Comparison of ENCODE assay signal across 16 cellular contexts in the genomic region with DNA sequence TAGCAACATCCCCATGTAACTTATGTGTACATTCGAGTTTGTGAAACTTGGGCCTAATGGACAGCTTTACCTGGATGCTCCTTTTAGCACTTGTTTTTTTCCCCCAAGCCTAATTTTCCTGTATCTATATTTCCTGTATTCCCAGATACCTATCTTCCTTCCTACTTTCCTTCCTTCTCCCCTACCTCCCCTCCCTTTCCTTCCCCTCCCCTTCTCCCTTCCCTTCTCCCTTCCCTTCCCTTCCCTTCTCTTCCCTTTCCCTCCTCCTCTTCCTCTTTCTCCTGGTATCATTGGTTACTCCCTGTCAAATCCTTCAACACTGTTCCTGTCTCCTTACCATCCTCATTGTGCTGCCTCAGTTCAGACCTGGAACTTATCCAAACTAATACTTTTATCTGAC. TPM values are rescaled to one million over a fixed set of nuclear protein-coding genes. Genes with fewer than 3 reads are reported as not detected.
DNase-seq lines count a peak whose midpoint lies in the region; ATAC-seq, FAIRE-seq and TF ChIP-seq lines count a peak whose summit lies in the region.
"Had no signal": no experiment of that assay in that cellular context is flagged by ENCODE, and none has a peak within 500 bp of the region (broad histone marks: within the 10 kb centered on the region; RNA-seq: fewer than 3 reads in every experiment).

No MANE protein-coding gene starts in this region.

- no peak for TF ChIP-seq POLR2A in endothelial cell of umbilical vein (IDR thresholded peaks at IDR 0.05; ENCODE audit: low read depth, low read length)

- no peak overlapping the region for H3K4me2 ChIP-seq in endothelial cell of umbilical vein (ENCODE audit: insufficient read depth, low read length)
- H3K4me2 ChIP-seq: BLaER1 had no signal

- FAIRE-seq in endothelial cell of umbilical vein (lab: Jason Lieb, UNC), result no peak

- H3K4me3 Mint-ChIP-seq in activated naive CD4-positive, alpha-beta T cell treated with anti-CD3 and anti-CD28 coated beads, Interleukin-2, amount 50 U/mL, for 24 hours, result no peak overlapping the region
- H3K4me3 Mint-ChIP-seq: CD14-positive monocyte; CD4-positive, alpha-beta memory T cell had no signal

- H3K36me3 Mint-ChIP-seq in activated naive CD4-positive, alpha-beta T cell treated with anti-CD3 and anti-CD28 coated beads, Interleukin-2, amount 50 U/mL, for 24 hours, result no peaks in the 10 kb centered on the region
- no peaks in the 10 kb centered on the region for H3K36me3 Mint-ChIP-seq in activated naive CD4-positive, alpha-beta T cell treated with anti-CD3 and anti-CD28 coated beads, Interleukin-2, amount 50 U/mL, for 72 hours
- H3K36me3 Mint-ChIP-seq: CD14-positive monocyte; CD4-positive, alpha-beta memory T cell had no signal

- H4K20me1 ChIP-seq in endothelial cell of umbilical vein (replicated peaks; ENCODE audit: control insufficient read depth, extremely low read depth, insufficient read depth, low read length), result no peaks in the 10 kb centered on the region
- H4K20me1 ChIP-seq: BLaER1 had no signal

- H3K9ac ChIP-seq in endothelial cell of umbilical vein (replicated peaks; ENCODE audit: extremely low read depth, insufficient read depth, low read length), result no peak overlapping the region
- H3K9ac ChIP-seq: BLaER1 had no signal

- no peak for ATAC-seq in activated naive CD4-positive, alpha-beta T cell treated with anti-CD3 and anti-CD28 coated beads, Interleukin-2, amount 50 U/mL, for 72 hours
- ATAC-seq in HG02840 (IDR thresholded peaks at IDR 0.05; ENCODE audit: low FRiP score, unreplicated experiment), result no peak

- H3K27ac Mint-ChIP-seq in activated naive CD4-positive, alpha-beta T cell treated with anti-CD3 and anti-CD28 coated beads, Interleukin-2, amount 50 U/mL, for 24 hours, result peak overlapping the region; percentile 11
- H3K27ac Mint-ChIP-seq in activated naive CD4-positive, alpha-beta T cell treated with anti-CD3 and anti-CD28 coated beads, Interleukin-2, amount 50 U/mL, for 72 hours, result no peak overlapping the region
- H3K27ac Mint-ChIP-seq: CD14-positive monocyte; CD4-positive, alpha-beta memory T cell had no signal

- H3K4me3 ChIP-seq in endothelial cell of umbilical vein (replicated peaks in 1 of 3; ENCODE audit: insufficient read depth in 1 of 3, low read depth in 1 of 3, low read length in 3 of 3), result no peak overlapping the region
- H3K4me3 ChIP-seq: BLaER1 had no signal

- CTCF ChIA-PET in endothelial cell of umbilical vein (lab: Charles Lee), result interaction anchor here (1.0 to 1.5 kb wide), 2 partner anchors 9 to 14 kb away, joined by 3 read pairs; no protein-coding TSS in a partner anchor

- dilution Hi-C loops in endothelial cell of umbilical vein (cut with MboI; ENCODE audit: extremely low pct_ligation_motif_present, low sequenced_read_pairs), result no loop called here

- peak overlapping the region; percentile 63 for H2AFZ ChIP-seq in endothelial cell of umbilical vein (ENCODE audit: low read depth, low read length)

- H3K79me2 ChIP-seq in endothelial cell of umbilical vein (ENCODE audit: control insufficient read depth, insufficient read depth, low read length), result no peaks in the 10 kb centered on the region

- H3K27ac ChIP-seq in endothelial cell of umbilical vein (ENCODE audit: insufficient read depth, low read depth, low read length), result no peak overlapping the region
- H3K27ac ChIP-seq: BLaER1 had no signal

- no peaks in the 10 kb centered on the region for H3K9me3 ChIP-seq in endothelial cell of umbilical vein (replicated peaks; ENCODE audit: control insufficient read depth, insufficient read depth, low read length)
- H3K9me3 ChIP-seq: BLaER1 had no signal

- H3K9me3 Mint-ChIP-seq in activated naive CD4-positive, alpha-beta T cell treated with anti-CD3 and anti-CD28 coated beads, Interleukin-2, amount 50 U/mL, for 24 hours, result no peaks in the 10 kb centered on the region
- no peaks in the 10 kb centered on the region for H3K9me3 Mint-ChIP-seq in activated naive CD4-positive, alpha-beta T cell treated with anti-CD3 and anti-CD28 coated beads, Interleukin-2, amount 50 U/mL, for 72 hours
- H3K9me3 Mint-ChIP-seq: CD14-positive monocyte; CD4-positive, alpha-beta memory T cell had no signal

- no peak for DNase-seq in activated naive CD4-positive, alpha-beta T cell treated with anti-CD3 and anti-CD28 coated beads, Interleukin-2, amount 50 U/mL, for 72 hours (ENCODE audit: low spot score in 2 of 2)
- DNase-seq in NCI-H69 (lab: John Stamatoyannopoulos, UW) (peak; percentile 35), endothelial cell of umbilical vein (ENCODE audit: low read depth, low spot score) (peak; percentile 16), GDM1 (lab: John Stamatoyannopoulos, UW) (no peak), SIG-M5 (lab: John Stamatoyannopoulos, UW) (no peak)
- DNase-seq: 8988T; CD4-positive, alpha-beta memory T cell; DMS153; DMS79; GF-D8; GOT3; H7 had no signal

- no peaks in the 10 kb centered on the region for H3K27me3 ChIP-seq in endothelial cell of umbilical vein (ENCODE audit: control insufficient read depth in 2 of 2, insufficient read depth in 2 of 2, low read length in 2 of 2)

- no peak for TF ChIP-seq CTCF in endothelial cell of umbilical vein (IDR thresholded peaks at IDR 0.05; ENCODE audit: extremely low read depth in 1 of 2, insufficient read depth in 1 of 2, low read depth in 1 of 2, low read length in 2 of 2)

- H3K36me3 ChIP-seq in endothelial cell of umbilical vein (ENCODE audit: control insufficient read depth in 2 of 2, extremely low read depth in 1 of 2, insufficient read depth in 2 of 2, low read length in 2 of 2), result no peaks in the 10 kb centered on the region
- H3K36me3 ChIP-seq: BLaER1 had no signal

- intact Hi-C loops in endothelial cell of umbilical vein (cut with micrococcal nuclease), result no loop called here

- BruUV-seq in endothelial cell of umbilical vein (replicated peaks; lab: Mats Ljungman, UMichigan), result no TSS peak

- peaks cover 47% of the 10 kb centered on the region for H3K4me1 ChIP-seq in endothelial cell of umbilical vein (ENCODE audit: control insufficient read depth, extremely low read depth, insufficient read depth, low read length)
- H3K4me1 ChIP-seq: BLaER1 had no signal

- peaks cover 3% of the 10 kb centered on the region for H3K27me3 Mint-ChIP-seq in activated naive CD4-positive, alpha-beta T cell treated with anti-CD3 and anti-CD28 coated beads, Interleukin-2, amount 50 U/mL, for 24 hours

- no peaks in the 10 kb centered on the region for H3K9me1 ChIP-seq in endothelial cell of umbilical vein (replicated peaks; ENCODE audit: control insufficient read depth, extremely low read depth, insufficient read depth, low read length)

- no peaks in the 10 kb centered on the region for H3K4me1 Mint-ChIP-seq in activated naive CD4-positive, alpha-beta T cell treated with anti-CD3 and anti-CD28 coated beads, Interleukin-2, amount 50 U/mL, for 24 hours
- H3K4me1 Mint-ChIP-seq: CD14-positive monocyte; CD4-positive, alpha-beta memory T cell had no signal

- POLR2A ChIA-PET in endothelial cell of umbilical vein (lab: Charles Lee), result no interaction called here

TF ChIP-seq in endothelial cell of umbilical vein, 7 proteins besides CTCF, POLR2A, EP300 and RAD21:
- TF ChIP-seq GATA2 (IDR thresholded peaks at IDR 0.05; ENCODE audit: insufficient read depth, insufficient read length, low read depth, low read length), result peak; percentile 10
- TF ChIP-seq, protein P1, sequence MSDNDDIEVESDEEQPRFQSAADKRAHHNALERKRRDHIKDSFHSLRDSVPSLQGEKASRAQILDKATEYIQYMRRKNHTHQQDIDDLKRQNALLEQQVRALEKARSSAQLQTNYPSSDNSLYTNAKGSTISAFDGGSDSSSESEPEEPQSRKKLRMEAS (IDR thresholded peaks at IDR 0.05; ENCODE audit: insufficient read depth, insufficient read length), result no peak

RNA-seq across cellular contexts. Expression of gene KIAA1549L, which starts 7.0 kb away (rescaled TPM):
- not detected for total RNA-seq in activated naive CD4-positive, alpha-beta T cell treated with anti-CD3 and anti-CD28 coated beads, Interleukin-2, amount 50 U/mL, for 72 hours
- total RNA-seq in endothelial cell of umbilical vein, result 28.1 and 28.6 TPM in 2 replicates
- 4.9 and 5.7 TPM in 2 replicates for polyA plus RNA-seq in endothelial cell of umbilical vein
- 6.1 and 7.2 TPM in 2 replicates for polyA plus RNA-seq in endothelial cell of umbilical vein (2011; cell fraction: cytosol; rRNA removed)
- polyA plus RNA-seq in endothelial cell of umbilical vein (2011; cell fraction: nucleus; rRNA removed), result 7.4 and 8.1 TPM in 2 replicates
- 43.7 and 47.0 TPM in 2 replicates for polyA plus RNA-seq in endothelial cell of umbilical vein (2012)
- polyA minus RNA-seq in endothelial cell of umbilical vein, result 18.3 and 20.3 TPM in 2 replicates
- not detected for polyA minus RNA-seq in endothelial cell of umbilical vein (2011; cell fraction: cytosol; rRNA and poly(A)+ RNA removed)
- polyA minus RNA-seq in endothelial cell of umbilical vein (2011; cell fraction: nucleus; rRNA and poly(A)+ RNA removed), result 13.8 and 23.7 TPM in 2 replicates
- total RNA-seq: CD4-positive, alpha-beta memory T cell had no signal
- polyA plus RNA-seq: CD14-positive monocyte; CD4-positive, alpha-beta memory T cell had no signal

Comparison
In these comparisons a context has a peak if more than half of its experiments do, and no peak if none do; other contexts are left out.
1. DNase-seq: peak in NCI-H69 (single experiment) and endothelial cell of umbilical vein (single experiment); none in activated naive CD4-positive, alpha-beta T cell treated with anti-CD3 and anti-CD28 coated beads, Interleukin-2, amount 50 U/mL, for 72 hours (0 of 2), GDM1 (single experiment) and SIG-M5 (single experiment).
2. RNA of gene KIAA1549L, which starts 7.0 kb away (total RNA-seq): 28.1 to 28.6 TPM in endothelial cell of umbilical vein; not detected in activated naive CD4-positive, alpha-beta T cell treated with anti-CD3 and anti-CD28 coated beads, Interleukin-2, amount 50 U/mL, for 72 hours; every median in the first group is over 10 times any median in the second.